Comparison of ENCODE assay signal across 21 cellular contexts in the genomic region with DNA sequence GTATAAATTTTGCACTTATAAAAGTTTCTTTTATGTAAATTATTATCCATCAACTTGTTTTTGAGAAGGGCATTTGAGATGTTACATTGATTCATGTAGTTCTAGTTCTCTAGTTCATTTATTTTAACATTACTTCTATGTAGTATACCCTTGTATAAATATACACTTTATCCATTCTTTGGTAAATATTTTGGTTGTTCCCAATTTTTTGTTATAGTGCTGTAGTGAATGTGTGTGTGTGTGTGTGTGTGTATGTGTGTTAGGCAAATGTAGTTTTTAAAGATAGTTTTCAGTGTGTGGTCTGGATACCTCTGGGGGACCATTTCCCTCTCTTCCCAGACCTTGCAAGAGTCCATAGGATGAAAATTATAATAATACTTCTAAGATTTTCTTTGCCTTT.
"Had no signal": no experiment of that assay in that cellular context is flagged by ENCODE, and none has a peak within 500 bp of the region (broad histone marks: within the 10 kb centered on the region; RNA-seq: fewer than 3 reads in every experiment).

No MANE protein-coding gene starts in this region.

- ATAC-seq: naive thymus-derived CD4-positive, alpha-beta T cell; natural killer cell; psoas muscle; right cardiac atrium; right lobe of liver; stimulated activated effector memory CD8-positive, alpha-beta T cell treated with anti-CD3 and anti-CD28 coated beads, Interleukin-12 subunit alpha, Interleukin-12 subunit beta, amount 100 ng/mL, for 72 hours; stimulated activated naive B cell treated with anti-CD40 and anti-IgM and Interleukin-4, amounts not matched to agents 10 μg/mL and 1 μg/mL and 100 μg/mL, for 72 hours had no signal

- DNase-seq: naive thymus-derived CD4-positive, alpha-beta T cell; natural killer cell; occipital lobe; ovary; posterior cingulate gyrus; psoas muscle; right cardiac atrium; right lobe of liver; sigmoid colon; small intestine; stimulated activated CD4-positive, alpha-beta T cell treated with anti-CD3 and anti-CD28 coated beads, Interleukin-15, amount 100 ng/mL, for 24 hours; stimulated activated CD4-positive, alpha-beta T cell treated with anti-CD3 and anti-CD28 coated beads, Interleukin-2, amount 100 ng/mL, for 24 hours; stimulated activated CD4-positive, alpha-beta T cell treated with anti-CD3 and anti-CD28 coated beads, Interleukin-2, amount 100 ng/mL, for 48 hours; stimulated activated CD4-positive, alpha-beta T cell treated with anti-CD3 and anti-CD28 coated beads, Interleukin-4, amount 100 ng/mL, for 24 hours; stimulated activated naive B cell treated with anti-CD40 and anti-IgM and Interleukin-4, amounts not matched to agents 10 μg/mL and 1 μg/mL and 100 μg/mL, for 72 hours; stimulated activated naive CD4-positive, alpha-beta T cell treated with Interleukin-2 at 50 U/mL for 16 hours; stomach; thyroid gland; trophoblast cell; upper lobe of left lung had no signal

- FAIRE-seq: small intestine had no signal
